Comparison of ENCODE assay signal across 1 cellular context in genomic region chr4:170198742-170199141, GRCh38.
TF ChIP-seq lines count a peak whose summit lies in the region.

No MANE protein-coding gene starts in this region.

TF ChIP-seq in IMR-90, 13 proteins besides CTCF, POLR2A, EP300 and RAD21 (continued from another document):
- TF ChIP-seq ELK1 (IDR thresholded peaks at IDR 0.05; ENCODE audit: borderline replicate concordance, low read depth, low read length): no peak
- no peak for TF ChIP-seq MAFK (IDR thresholded peaks at IDR 0.05; ENCODE audit: low read depth, low read length)
- TF ChIP-seq BHLHE40 (IDR thresholded peaks at IDR 0.05; ENCODE audit: low read depth, low read length): no peak
- no peak for TF ChIP-seq NFE2L2 (IDR thresholded peaks at IDR 0.05; ENCODE audit: low read depth, low read length)
- TF ChIP-seq FOS (IDR thresholded peaks at IDR 0.05; ENCODE audit: low read depth, low read length): no peak
- no peak for TF ChIP-seq SMC3 (IDR thresholded peaks at IDR 0.05; ENCODE audit: low read depth, low read length)
